In genomic region chr14:57038689-57039088, GRCh38 we compare ENCODE assay signal across 14 cellular contexts.
DNase-seq lines count a peak whose midpoint lies in the region; ATAC-seq lines count a peak whose summit lies in the region.
"Had no signal": no experiment of that assay in that cellular context is flagged by ENCODE, and none has a peak within 500 bp of the region (broad histone marks: within the 10 kb centered on the region; RNA-seq: fewer than 3 reads in every experiment).

No MANE protein-coding gene starts in this region.

- H3K4me3 Mint-ChIP-seq in stimulated activated memory B cell treated with anti-CD40 and anti-IgM and Interleukin-4, amounts not matched to agents 10 μg/mL and 1 μg/mL and 100 μg/mL, for 72 hours, result peak overlapping the region; percentile 22
- no peak overlapping the region for H3K4me3 Mint-ChIP-seq in activated naive CD8-positive, alpha-beta T cell treated with anti-CD3 and anti-CD28 coated beads for 36 hours
- H3K4me3 Mint-ChIP-seq: activated CD4-positive, alpha-beta memory T cell treated with anti-CD3 and anti-CD28 coated beads, Interleukin-2, amount 10 ng/mL, durations not matched to agents 7 days and 5 days; HFFc6; neural progenitor cell had no signal

- peak; percentile 77 for ATAC-seq in GM18868 (IDR thresholded peaks at IDR 0.05; ENCODE audit: unreplicated experiment)
- ATAC-seq in HG03103 (IDR thresholded peaks at IDR 0.05; ENCODE audit: low read depth, unreplicated experiment), result peak; percentile 97
- ATAC-seq in stimulated activated memory B cell treated with anti-CD40 and anti-IgM and Interleukin-4, amounts not matched to agents 10 μg/mL and 1 μg/mL and 100 μg/mL, for 72 hours, result peak; percentile 92
- no peak for ATAC-seq in GM21619 (IDR thresholded peaks at IDR 0.05; ENCODE audit: unreplicated experiment)
- ATAC-seq: heart left ventricle had no signal

- peak overlapping the region; percentile 66 for H3K27ac Mint-ChIP-seq in stimulated activated memory B cell treated with anti-CD40 and anti-IgM and Interleukin-4, amounts not matched to agents 10 μg/mL and 1 μg/mL and 100 μg/mL, for 72 hours
- no peak overlapping the region for H3K27ac Mint-ChIP-seq in activated naive CD8-positive, alpha-beta T cell treated with anti-CD3 and anti-CD28 coated beads for 36 hours
- H3K27ac Mint-ChIP-seq: activated CD4-positive, alpha-beta memory T cell treated with anti-CD3 and anti-CD28 coated beads, Interleukin-2, amount 10 ng/mL, durations not matched to agents 7 days and 5 days; HFFc6; neural progenitor cell had no signal

- H3K36me3 Mint-ChIP-seq in stimulated activated memory B cell treated with anti-CD40 and anti-IgM and Interleukin-4, amounts not matched to agents 10 μg/mL and 1 μg/mL and 100 μg/mL, for 72 hours, result peaks cover 7% of the 10 kb centered on the region
- H3K36me3 Mint-ChIP-seq in activated naive CD8-positive, alpha-beta T cell treated with anti-CD3 and anti-CD28 coated beads for 36 hours, result no peaks in the 10 kb centered on the region
- H3K36me3 Mint-ChIP-seq: neural progenitor cell had no signal

- H3K27me3 Mint-ChIP-seq in stimulated activated memory B cell treated with anti-CD40 and anti-IgM and Interleukin-4, amounts not matched to agents 10 μg/mL and 1 μg/mL and 100 μg/mL, for 72 hours, result no peaks in the 10 kb centered on the region
- H3K27me3 Mint-ChIP-seq in activated naive CD8-positive, alpha-beta T cell treated with anti-CD3 and anti-CD28 coated beads for 36 hours, result peaks cover 12% of the 10 kb centered on the region

- H3K9me3 Mint-ChIP-seq in stimulated activated memory B cell treated with anti-CD40 and anti-IgM and Interleukin-4, amounts not matched to agents 10 μg/mL and 1 μg/mL and 100 μg/mL, for 72 hours, result peaks cover 17% of the 10 kb centered on the region
- H3K9me3 Mint-ChIP-seq in activated naive CD8-positive, alpha-beta T cell treated with anti-CD3 and anti-CD28 coated beads for 36 hours, result no peaks in the 10 kb centered on the region
- H3K9me3 Mint-ChIP-seq: activated CD4-positive, alpha-beta memory T cell treated with anti-CD3 and anti-CD28 coated beads, Interleukin-2, amount 10 ng/mL, durations not matched to agents 7 days and 5 days; neural progenitor cell had no signal

- DNase-seq in NOMO-1 (lab: John Stamatoyannopoulos, UW; ENCODE audit: unreplicated experiment in 2 of 2) (peak; percentile 80 to 83), DMS114 treated with DMSO at 0.1 percent for 48 hours (lab: John Stamatoyannopoulos, UW; ENCODE audit: unreplicated experiment) (no peak)
- no peak for DNase-seq in activated naive CD8-positive, alpha-beta T cell treated with anti-CD3 and anti-CD28 coated beads for 36 hours
- DNase-seq: activated CD4-positive, alpha-beta memory T cell treated with anti-CD3 and anti-CD28 coated beads, Interleukin-2, amount 10 ng/mL, durations not matched to agents 7 days and 5 days; activated T-cell treated with anti-CD3 and anti-CD28 coated beads, Interleukin-2, amount 50 U/mL, for 48 hours; heart left ventricle; HFFc6; NCI-H1092 treated with DMSO at 0.1 percent for 48 hours; NCI-H2227 treated with DMSO at 0.1 percent for 48 hours had no signal

- peaks cover 20% of the 10 kb centered on the region for H3K4me1 Mint-ChIP-seq in stimulated activated memory B cell treated with anti-CD40 and anti-IgM and Interleukin-4, amounts not matched to agents 10 μg/mL and 1 μg/mL and 100 μg/mL, for 72 hours
- no peaks in the 10 kb centered on the region for H3K4me1 Mint-ChIP-seq in activated naive CD8-positive, alpha-beta T cell treated with anti-CD3 and anti-CD28 coated beads for 36 hours
- H3K4me1 Mint-ChIP-seq: activated CD4-positive, alpha-beta memory T cell treated with anti-CD3 and anti-CD28 coated beads, Interleukin-2, amount 10 ng/mL, durations not matched to agents 7 days and 5 days; neural progenitor cell had no signal

Comparison
In these comparisons a context has a peak if more than half of its experiments do, and no peak if none do; other contexts are left out.
1. DNase-seq: peak in NOMO-1 (2 of 2); none in activated naive CD8-positive, alpha-beta T cell treated with anti-CD3 and anti-CD28 coated beads for 36 hours (single experiment) and DMS114 treated with DMSO at 0.1 percent for 48 hours (single experiment).